In genomic region chr12:98895086-98895651, GRCh38 we compare ENCODE assay signal across 9 cellular contexts.
DNase-seq lines count a peak whose midpoint lies in the region; ATAC-seq and TF ChIP-seq lines count a peak whose summit lies in the region.
"Had no signal": no experiment of that assay in that cellular context is flagged by ENCODE, and none has a peak within 500 bp of the region (broad histone marks: within the 10 kb centered on the region; RNA-seq: fewer than 3 reads in every experiment).

No MANE protein-coding gene starts in this region.

- in situ Hi-C loops in brain microvascular endothelial cell (cut with HindIII; ENCODE audit: low pct_ligation_motif_present, low sequenced_read_pairs), result no loop called here

- H3K4me1 ChIP-seq in MM.1S (ENCODE audit: low read length) (no peaks in the 10 kb centered on the region), ectodermal cell (ENCODE audit: control insufficient read depth, insufficient read depth, low read length) (peaks cover 9% of the 10 kb centered on the region)

- TF ChIP-seq CTCF in MM.1S (IDR thresholded peaks at IDR 0.05; ENCODE audit: low read length) (no peak), brain microvascular endothelial cell (IDR thresholded peaks at IDR 0.05; ENCODE audit: low read depth, low read length, missing control alignments) (no peak)

- H3K4me3 ChIP-seq in MM.1S (ENCODE audit: low read length) (no peak overlapping the region), ectodermal cell (ENCODE audit: insufficient read depth, low read depth, low read length) (peak overlapping the region; percentile 43), brain microvascular endothelial cell (ENCODE audit: low read depth, low read length) (no peak overlapping the region)

- no peaks in the 10 kb centered on the region for H4K20me1 ChIP-seq in MM.1S (ENCODE audit: insufficient read depth, low read length)

- H3F3A ChIP-seq in MM.1S (ENCODE audit: insufficient read depth, low read length), result no peaks in the 10 kb centered on the region

- H3K9me2 ChIP-seq in MM.1S (replicated peaks; ENCODE audit: insufficient read depth, low read length), result no peaks in the 10 kb centered on the region

- H3K36me3 ChIP-seq in MM.1S (replicated peaks; ENCODE audit: insufficient read depth, low read length), result no peaks in the 10 kb centered on the region
- no peaks in the 10 kb centered on the region for H3K36me3 ChIP-seq in ectodermal cell (ENCODE audit: control insufficient read depth, insufficient read depth, low read length)
- no peaks in the 10 kb centered on the region for H3K36me3 ChIP-seq in brain microvascular endothelial cell (replicated peaks)

- no peaks in the 10 kb centered on the region for H3K4me1 Mint-ChIP-seq in activated CD8-positive, alpha-beta T cell treated with anti-CD3 and anti-CD28 coated beads, Interleukin-2, amount 10 ng/mL, durations not matched to agents 7 days and 5 days (ENCODE audit: low read depth)

- 0 out of 2 replicates have a peak, but pooled peaks cover 5% of the 10 kb centered on the region for H3K27me3 ChIP-seq in MM.1S (replicated peaks; ENCODE audit: insufficient read depth, low read length)
- peaks cover 78% of the 10 kb centered on the region for H3K27me3 ChIP-seq in ectodermal cell (ENCODE audit: control insufficient read depth, insufficient read depth, low read length, poor library complexity, severe bottlenecking)
- H3K27me3 ChIP-seq in brain microvascular endothelial cell (replicated peaks), result peaks cover 42% of the 10 kb centered on the region

- POLR2A ChIA-PET in activated CD8-positive, alpha-beta T cell treated with anti-CD3 and anti-CD28 coated beads, Interleukin-2, amount 10 ng/mL, durations not matched to agents 7 days and 5 days (lab: Charles Lee), result no interaction called here

- CTCF ChIA-PET in activated CD8-positive, alpha-beta T cell treated with anti-CD3 and anti-CD28 coated beads, Interleukin-2, amount 10 ng/mL, durations not matched to agents 7 days and 5 days (lab: Charles Lee), result no interaction called here

- H3K9me3 Mint-ChIP-seq in activated CD8-positive, alpha-beta T cell treated with anti-CD3 and anti-CD28 coated beads, Interleukin-2, amount 10 ng/mL, durations not matched to agents 7 days and 5 days (ENCODE audit: insufficient read depth), result no peaks in the 10 kb centered on the region
- H3K9me3 Mint-ChIP-seq: activated naive CD4-positive, alpha-beta T cell treated with anti-CD3 and anti-CD28 coated beads for 36 hours had no signal

- H3K4me2 ChIP-seq in MM.1S (ENCODE audit: low read depth, low read length), result peak overlapping the region; percentile 12; the same call in 1 of the 2 replicates

- peaks cover 55% of the 10 kb centered on the region for H3K27me3 Mint-ChIP-seq in activated CD8-positive, alpha-beta T cell treated with anti-CD3 and anti-CD28 coated beads, Interleukin-2, amount 10 ng/mL, durations not matched to agents 7 days and 5 days (ENCODE audit: low read depth)

- H3K27ac ChIP-seq in MM.1S (ENCODE audit: low read length) (no peak overlapping the region), ectodermal cell (ENCODE audit: insufficient read depth, low read depth, low read length, poor library complexity, severe bottlenecking) (no peak overlapping the region), brain microvascular endothelial cell (no peak overlapping the region)

- DNase-seq in COR-L47 (lab: John Stamatoyannopoulos, UW) (peak; percentile 70), MM.1S (no peak), occipital lobe (lab: John Stamatoyannopoulos, UW) (peak; percentile 60), brain microvascular endothelial cell (no peak), NCI-H2107 treated with DMSO at 0.1 percent for 48 hours (lab: John Stamatoyannopoulos, UW; ENCODE audit: unreplicated experiment) (no peak), NCI-H774 (lab: John Stamatoyannopoulos, UW) (no peak)
- DNase-seq in activated CD8-positive, alpha-beta T cell treated with anti-CD3 and anti-CD28 coated beads, Interleukin-2, amount 10 ng/mL, durations not matched to agents 7 days and 5 days, result no peak
- DNase-seq: activated naive CD4-positive, alpha-beta T cell treated with anti-CD3 and anti-CD28 coated beads for 36 hours had no signal

- H3K4me3 Mint-ChIP-seq in activated CD8-positive, alpha-beta T cell treated with anti-CD3 and anti-CD28 coated beads, Interleukin-2, amount 10 ng/mL, durations not matched to agents 7 days and 5 days, result no peak overlapping the region
- H3K4me3 Mint-ChIP-seq: activated naive CD4-positive, alpha-beta T cell treated with anti-CD3 and anti-CD28 coated beads for 36 hours had no signal

- no peak overlapping the region for H3K27ac Mint-ChIP-seq in activated CD8-positive, alpha-beta T cell treated with anti-CD3 and anti-CD28 coated beads, Interleukin-2, amount 10 ng/mL, durations not matched to agents 7 days and 5 days
- H3K27ac Mint-ChIP-seq: activated naive CD4-positive, alpha-beta T cell treated with anti-CD3 and anti-CD28 coated beads for 36 hours had no signal

- 1% methylated on average over 60 of the region's 60 CpGs for WGBS in ectodermal cell, 2 experiments

- H3K9me3 ChIP-seq in MM.1S (replicated peaks; ENCODE audit: insufficient read depth, low read length), result no peaks in the 10 kb centered on the region
- H3K9me3 ChIP-seq in ectodermal cell (ENCODE audit: control insufficient read depth, low read length), result no peaks in the 10 kb centered on the region

- H3K79me2 ChIP-seq in MM.1S (ENCODE audit: low read length), result no peaks in the 10 kb centered on the region

- H3K36me3 Mint-ChIP-seq in activated CD8-positive, alpha-beta T cell treated with anti-CD3 and anti-CD28 coated beads, Interleukin-2, amount 10 ng/mL, durations not matched to agents 7 days and 5 days (ENCODE audit: low read depth), result no peaks in the 10 kb centered on the region

- no peak for ATAC-seq in activated CD8-positive, alpha-beta T cell treated with anti-CD3 and anti-CD28 coated beads, Interleukin-2, amount 10 ng/mL, durations not matched to agents 7 days and 5 days

- no peak overlapping the region for H2AFZ ChIP-seq in MM.1S (ENCODE audit: low read length)

- no peak overlapping the region for H3K9ac ChIP-seq in MM.1S (ENCODE audit: low read length)

Comparison
In these comparisons a context has a peak if more than half of its experiments do, and no peak if none do; other contexts are left out.
1. DNase-seq: peak in COR-L47 (single experiment) and occipital lobe (single experiment); none in MM.1S (single experiment), brain microvascular endothelial cell (single experiment), NCI-H2107 treated with DMSO at 0.1 percent for 48 hours (single experiment), activated CD8-positive, alpha-beta T cell treated with anti-CD3 and anti-CD28 coated beads, Interleukin-2, amount 10 ng/mL, durations not matched to agents 7 days and 5 days (single experiment) and NCI-H774 (single experiment).